ENCODE assay signal across 11 cellular contexts in the genomic region with DNA sequence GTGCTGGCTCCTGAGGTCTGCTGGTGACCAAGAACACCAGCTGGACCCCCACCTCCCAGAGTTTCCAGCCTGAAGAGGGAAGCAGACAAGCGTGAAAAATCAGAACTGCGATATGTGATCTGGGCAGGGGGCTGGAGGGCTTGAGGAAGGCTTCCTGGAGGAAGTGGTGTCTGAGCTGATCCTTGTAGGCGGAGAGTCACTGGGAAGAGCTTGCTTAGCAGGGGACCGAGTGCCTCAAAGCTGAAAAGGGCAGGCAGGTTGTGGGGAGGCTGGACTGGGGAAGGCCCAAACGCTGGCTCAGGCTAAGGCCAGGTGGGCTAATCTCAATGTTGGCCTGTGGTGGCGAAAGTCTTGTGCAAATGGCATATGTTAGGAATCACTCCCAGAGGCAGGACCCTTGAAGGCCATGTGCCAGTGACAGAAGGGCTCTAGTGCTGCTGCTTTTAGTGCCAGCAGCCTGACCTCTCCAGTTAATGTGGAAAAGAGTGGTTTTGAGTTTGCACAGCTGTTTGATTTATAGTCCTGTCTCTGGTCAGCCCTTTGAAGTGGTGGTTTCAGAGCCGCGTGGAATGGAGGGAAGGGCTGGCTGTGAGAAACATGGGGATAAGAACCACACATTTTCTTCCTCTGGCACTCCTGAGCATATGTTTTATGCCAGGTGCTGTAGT.
A peak's percentile ranks its signal among the peaks of the same experiment; 100 is the strongest.
DNase-seq lines count a peak whose midpoint lies in the region; ATAC-seq and TF ChIP-seq lines count a peak whose summit lies in the region.
"Had no signal": no experiment of that assay in that cellular context is flagged by ENCODE, and none has a peak within 500 bp of the region (broad histone marks: within the 10 kb centered on the region; RNA-seq: fewer than 3 reads in every experiment).

No MANE protein-coding gene starts in this region.

- peak overlapping the region; percentile 77 for H3K4me2 ChIP-seq in KMS-11
- H3K4me2 ChIP-seq: neural progenitor cell had no signal

- POLR2A ChIA-PET in activated CD4-positive, alpha-beta memory T cell treated with anti-CD3 and anti-CD28 coated beads for 36 hours (lab: Charles Lee), result interaction anchor here (1.9 to 2.4 kb wide), 3 partner anchors 72 to 88 kb away, joined by 9 to 12 read pairs (median 11); a partner anchor contains a TSS

- ATAC-seq in GM21367 (IDR thresholded peaks at IDR 0.05; ENCODE audit: unreplicated experiment) (no peak), GM18511 (IDR thresholded peaks at IDR 0.05; ENCODE audit: unreplicated experiment) (no peak)

- DNase-seq in DMS 273 treated with DMSO at 0.1 percent for 48 hours (lab: John Stamatoyannopoulos, UW) (peak; percentile 75), mesothelial cell of epicardium (ENCODE audit: low spot score in 2 of 2, unreplicated experiment in 2 of 2) (no peak), GF-D8 (lab: John Stamatoyannopoulos, UW) (no peak), esophagus squamous epithelium (lab: John Stamatoyannopoulos, UW) (no peak)
- no peak for DNase-seq in activated CD4-positive, alpha-beta memory T cell treated with anti-CD3 and anti-CD28 coated beads for 36 hours
- DNase-seq: activated CD4-positive, alpha-beta T cell treated with anti-CD3 and anti-CD28 coated beads for 4 hours; colonic mucosa had no signal

- 0 out of 2 replicates have a peak, but pooled peaks cover 6% of the 10 kb centered on the region for H4K20me1 ChIP-seq in KMS-11 (ENCODE audit: insufficient read depth)

- CTCF ChIA-PET in activated CD4-positive, alpha-beta memory T cell treated with anti-CD3 and anti-CD28 coated beads for 36 hours (lab: Charles Lee), result interaction anchor here (0.9 to 3.1 kb wide), 14 partner anchors 19 to 191 kb away, joined by 3 to 16 read pairs (median 5); a partner anchor contains a TSS

- H3K9ac ChIP-seq in KMS-11, result no peak overlapping the region
- H3K9ac ChIP-seq: neural progenitor cell had no signal

- H2AFZ ChIP-seq in KMS-11 (ENCODE audit: low read depth), result no peak overlapping the region
- H2AFZ ChIP-seq: neural progenitor cell had no signal

- no peak for TF ChIP-seq POLR2A in esophagus squamous epithelium (IDR thresholded peaks at IDR 0.05)

- TF ChIP-seq CTCF in KMS-11 (conservative IDR thresholded peaks at IDR 0.05; ENCODE audit: low read depth, low read length) (no peak), mesothelial cell of epicardium (IDR thresholded peaks at IDR 0.05; ENCODE audit: unreplicated experiment) (no peak), esophagus squamous epithelium (IDR thresholded peaks at IDR 0.05) (no peak)

- H3K36me3 ChIP-seq in KMS-11 (ENCODE audit: insufficient read depth) (no peaks in the 10 kb centered on the region), esophagus squamous epithelium (peaks cover 0 to 11% (median 5%) of the 10 kb centered on the region in 3 donors)
- H3K36me3 ChIP-seq: colonic mucosa, neural progenitor cell had no signal

- no peaks in the 10 kb centered on the region for H3K9me3 Mint-ChIP-seq in activated CD4-positive, alpha-beta memory T cell treated with anti-CD3 and anti-CD28 coated beads for 36 hours
- no peaks in the 10 kb centered on the region for H3K9me3 Mint-ChIP-seq in mesothelial cell of epicardium
- H3K9me3 Mint-ChIP-seq: neural progenitor cell had no signal

- H3K4me1 Mint-ChIP-seq in activated CD4-positive, alpha-beta memory T cell treated with anti-CD3 and anti-CD28 coated beads for 36 hours (ENCODE audit: low read depth), result peaks cover 66% of the 10 kb centered on the region
- H3K4me1 Mint-ChIP-seq in mesothelial cell of epicardium, result peaks cover 25% of the 10 kb centered on the region

- peaks cover 2% of the 10 kb centered on the region for H3K27me3 Mint-ChIP-seq in activated CD4-positive, alpha-beta memory T cell treated with anti-CD3 and anti-CD28 coated beads for 36 hours
- H3K27me3 Mint-ChIP-seq in mesothelial cell of epicardium (ENCODE audit: low read depth), result no peaks in the 10 kb centered on the region

- H3K27me3 ChIP-seq in KMS-11 (ENCODE audit: insufficient read depth, low read depth) (peaks cover 83% of the 10 kb centered on the region), esophagus squamous epithelium (no peaks in the 10 kb centered on the region)
- H3K27me3 ChIP-seq: colonic mucosa, neural progenitor cell had no signal

- no peaks in the 10 kb centered on the region for H3K9me3 ChIP-seq in esophagus squamous epithelium
- H3K9me3 ChIP-seq: colonic mucosa had no signal

- H3K79me2 ChIP-seq in KMS-11 (ENCODE audit: insufficient read depth, low read depth), result no peaks in the 10 kb centered on the region

- H3K4me1 ChIP-seq in KMS-11 (ENCODE audit: low read depth, poor library complexity, severe bottlenecking) (peaks cover 44% of the 10 kb centered on the region), esophagus squamous epithelium (peaks cover 3 to 55% (median 32%) of the 10 kb centered on the region in 3 donors)
- H3K4me1 ChIP-seq: colonic mucosa, neural progenitor cell had no signal

- H3K36me3 Mint-ChIP-seq in activated CD4-positive, alpha-beta memory T cell treated with anti-CD3 and anti-CD28 coated beads for 36 hours, result peaks cover 5% of the 10 kb centered on the region
- H3K36me3 Mint-ChIP-seq in mesothelial cell of epicardium, result no peaks in the 10 kb centered on the region
- H3K36me3 Mint-ChIP-seq: neural progenitor cell had no signal

- 88 to 89% methylated on average over 6 to 8 of the region's 8 CpGs for WGBS in esophagus squamous epithelium, 2 donors

- intact Hi-C loops in activated CD4-positive, alpha-beta memory T cell treated with anti-CD3 and anti-CD28 coated beads for 36 hours (cut with micrococcal nuclease), result loop anchor here (2.0 kb wide), 2 partner anchors 17 to 55 kb away; no protein-coding TSS in a partner anchor
- intact Hi-C loops in esophagus squamous epithelium (cut with DNase I), result no loop called here

- no peak overlapping the region for H3K4me3 Mint-ChIP-seq in activated CD4-positive, alpha-beta memory T cell treated with anti-CD3 and anti-CD28 coated beads for 36 hours
- no peak overlapping the region for H3K4me3 Mint-ChIP-seq in mesothelial cell of epicardium
- H3K4me3 Mint-ChIP-seq: neural progenitor cell had no signal

- no peak overlapping the region for H3K4me3 ChIP-seq in KMS-11 (IDR thresholded peaks at IDR 0.05; ENCODE audit: insufficient read depth, low read depth, low read length)
- no peak overlapping the region for H3K4me3 ChIP-seq in esophagus squamous epithelium
- H3K4me3 ChIP-seq: colonic mucosa, neural progenitor cell had no signal

- no peak overlapping the region for H3K27ac ChIP-seq in KMS-11
- no peak overlapping the region for H3K27ac ChIP-seq in esophagus squamous epithelium
- H3K27ac ChIP-seq: colonic mucosa, neural progenitor cell had no signal

- peak overlapping the region; percentile 90 for H3K27ac Mint-ChIP-seq in activated CD4-positive, alpha-beta memory T cell treated with anti-CD3 and anti-CD28 coated beads for 36 hours
- peak overlapping the region; percentile 22 for H3K27ac Mint-ChIP-seq in mesothelial cell of epicardium
- H3K27ac Mint-ChIP-seq: neural progenitor cell had no signal
